In genomic region chr17:34886831-34887230, GRCh38 we compare ENCODE assay signal across 1 cellular context.
A peak's percentile ranks its signal among the peaks of the same experiment; 100 is the strongest.
TF ChIP-seq lines count a peak whose summit lies in the region.

No MANE protein-coding gene starts in this region.

TF ChIP-seq in K562, 482 proteins besides CTCF, POLR2A, EP300 and RAD21 (continued from another document and continues in another):
- TF ChIP-seq E2F6 (IDR thresholded peaks at IDR 0.05; ENCODE audit: borderline replicate concordance in 1 of 2, extremely low read depth in 1 of 2, insufficient read depth in 1 of 2, insufficient read length in 1 of 2, low read depth in 1 of 2, low read length in 1 of 2, poor library complexity in 1 of 2, severe bottlenecking in 1 of 2) (peak in 1 of 2 experiments; percentile 16), ZBTB49 (CRISPR knock-in tag; IDR thresholded peaks at IDR 0.05; ENCODE audit: borderline replicate concordance) (no peak), USF2 (CRISPR knock-in tag; IDR thresholded peaks at IDR 0.05) (peak; percentile 62), NBN (IDR thresholded peaks at IDR 0.05; ENCODE audit: low read depth) (peak; percentile 32; the same call in 1 of the 2 replicates), RNF219 (CRISPR knock-in tag; IDR thresholded peaks at IDR 0.05) (no peak), ZC3H8 (IDR thresholded peaks at IDR 0.05) (no peak), CUX1 (CRISPR knock-in tag; IDR thresholded peaks at IDR 0.05) (no peak), MITF (IDR thresholded peaks at IDR 0.05) (peak; percentile 84), NCOR1 (IDR thresholded peaks at IDR 0.05) (peak; percentile 91), KHSRP (IDR thresholded peaks at IDR 0.05) (no peak), HNRNPUL1 (IDR thresholded peaks at IDR 0.05; ENCODE audit: low read length) (no peak), CCNT2 (IDR thresholded peaks at IDR 0.05; ENCODE audit: borderline replicate concordance, extremely low read depth, insufficient read length, low read depth, low read length) (peak; percentile 93), ZBTB11 (CRISPR knock-in tag; IDR thresholded peaks at IDR 0.05) (0 out of 6 replicates have a peak, but pooled peaks of 1 of the 3 experiments have one; percentile 26), ZNF583 (CRISPR knock-in tag; IDR thresholded peaks at IDR 0.05) (peak; percentile 44; the same call in 1 of the 2 replicates), SMARCE1 (IDR thresholded peaks at IDR 0.05) (peak; percentile 87; the same call in 1 of the 2 replicates), RFX7 (CRISPR knock-in tag; IDR thresholded peaks at IDR 0.05) (no peak), EGR1 (conservative IDR thresholded peaks at IDR 0.05) (no peak), ZNF12 (CRISPR knock-in tag; IDR thresholded peaks at IDR 0.05) (no peak), ZNF717 (CRISPR knock-in tag; IDR thresholded peaks at IDR 0.05) (no peak), TBL1XR1 (IDR thresholded peaks at IDR 0.05; ENCODE audit: low read length in 2 of 2) (peak; percentile 74 to 79; a peak in 3 of 4 replicates), HES1 (IDR thresholded peaks at IDR 0.05; ENCODE audit: low read depth) (peak; percentile 95), NCOA1 (IDR thresholded peaks at IDR 0.05; ENCODE audit: low read depth) (0 out of 2 replicates have a peak, but pooled peaks have one; percentile 42), BCOR (IDR thresholded peaks at IDR 0.05) (peak; percentile 72), ZBTB8A (IDR thresholded peaks at IDR 0.05; ENCODE audit: partially characterized antibody) (no peak), ZNF639 (CRISPR knock-in tag; conservative IDR thresholded peaks at IDR 0.05 in 1 of 2, IDR thresholded peaks at IDR 0.05 in 1 of 2) (0 out of 4 replicates have a peak, but pooled peaks of 1 of the 2 experiments have one; percentile 19), MYBL2 (IDR thresholded peaks at IDR 0.05; ENCODE audit: low read depth) (no peak), MYBL2 (CRISPR knock-in tag; IDR thresholded peaks at IDR 0.05; ENCODE audit: borderline replicate concordance) (no peak), STAT5B (CRISPR knock-in tag; IDR thresholded peaks at IDR 0.05) (no peak), SRSF3 (IDR thresholded peaks at IDR 0.05; ENCODE audit: insufficient read depth, low read length) (no peak), PML (IDR thresholded peaks at IDR 0.05; ENCODE audit: low read length) (peak; percentile 94), E4F1 (CRISPR knock-in tag; IDR thresholded peaks at IDR 0.05; ENCODE audit: borderline replicate concordance) (no peak), BHLHE40 (IDR thresholded peaks at IDR 0.05; ENCODE audit: low read length) (peak; percentile 96), IRF2 (CRISPR knock-in tag; IDR thresholded peaks at IDR 0.05) (no peak), MECOM (CRISPR knock-in tag; IDR thresholded peaks at IDR 0.05) (no peak)
